ENCODE assay signal across 8 cellular contexts in the genomic region with DNA sequence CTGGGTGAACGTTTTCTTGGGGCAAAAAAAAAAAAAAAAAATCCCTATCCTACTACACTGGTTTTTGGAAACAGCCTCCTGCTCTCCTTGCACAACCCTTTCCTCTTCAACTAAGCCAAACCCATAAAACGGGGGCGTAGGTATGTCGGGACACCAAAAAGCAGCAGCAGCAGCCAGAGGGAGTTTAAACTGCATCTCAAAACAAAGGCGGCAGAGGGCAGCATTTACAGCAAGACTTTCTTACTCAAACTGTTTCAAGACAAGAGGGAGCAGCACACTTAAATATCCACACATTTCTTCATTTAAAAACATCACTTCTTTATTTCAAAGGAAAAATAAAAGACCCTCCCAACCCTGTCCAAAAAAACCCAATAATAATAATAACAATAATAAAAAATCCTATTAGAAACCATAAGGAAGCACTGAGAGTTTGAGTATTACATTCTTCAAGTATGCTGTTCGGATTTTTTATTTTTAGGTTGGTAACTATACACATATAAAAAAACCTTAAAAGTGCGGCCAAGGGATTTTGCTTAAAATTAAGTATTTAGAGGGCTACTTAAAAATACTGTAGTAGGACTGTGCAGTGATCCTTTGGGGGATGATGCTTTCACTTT. TPM values are rescaled to one million over a fixed set of nuclear protein-coding genes. Genes with fewer than 3 reads are reported as not detected.
A peak's percentile ranks its signal among the peaks of the same experiment; 100 is the strongest.
DNase-seq lines count a peak whose midpoint lies in the region; ATAC-seq, FAIRE-seq and TF ChIP-seq lines count a peak whose summit lies in the region.

No MANE protein-coding gene starts in this region.

- no peak overlapping the region for H3K4me3 Mint-ChIP-seq in activated T-helper 1 cell treated with anti-CD3 and anti-CD28 coated beads, Interleukin-12 subunit alpha, Interleukin-12 subunit beta, Interleukin-2, Interleukin-4 antibody, amounts not matched to agents 30 ng/mL and 10 ng/mL and 1 ng/mL, durations not matched to agents 14 hours and 24 hours and 36 hours

- intact Hi-C loops in PC-9 (cut with micrococcal nuclease; ENCODE audit: unreplicated experiment) = loop anchor here (1.0 to 2.0 kb wide), 2 partner anchors 175 to 284 kb away; no protein-coding TSS in a partner anchor
- intact Hi-C loops in activated T-helper 1 cell treated with anti-CD3 and anti-CD28 coated beads, Interleukin-12 subunit alpha, Interleukin-12 subunit beta, Interleukin-2, Interleukin-4 antibody, amounts not matched to agents 30 ng/mL and 10 ng/mL and 1 ng/mL, durations not matched to agents 14 hours and 24 hours and 36 hours (cut with micrococcal nuclease) = loop anchor here (1.0 to 5.0 kb wide), 4 partner anchors 175 to 352 kb away; no protein-coding TSS in a partner anchor
- intact Hi-C loops in ovary (cut with DNase I) = loop anchor here in 2 of 4 donors (5.0 to 10.0 kb wide), 2 partner anchors 174 to 277 kb away; no protein-coding TSS in a partner anchor

- H3K9me3 ChIP-seq in PC-9 (ENCODE audit: insufficient read depth, low read depth) (no peaks in the 10 kb centered on the region), ovary (no peaks in the 10 kb centered on the region)

- H3K27ac Mint-ChIP-seq in activated T-helper 1 cell treated with anti-CD3 and anti-CD28 coated beads, Interleukin-12 subunit alpha, Interleukin-12 subunit beta, Interleukin-2, Interleukin-4 antibody, amounts not matched to agents 30 ng/mL and 10 ng/mL and 1 ng/mL, durations not matched to agents 14 hours and 24 hours and 36 hours = no peak overlapping the region

- ATAC-seq in foreskin keratinocyte (peak; percentile 47), HG02798 (IDR thresholded peaks at IDR 0.05; ENCODE audit: poor library complexity, unreplicated experiment) (no peak), HG03196 (IDR thresholded peaks at IDR 0.05; ENCODE audit: unreplicated experiment) (no peak)

- POLR2A ChIA-PET in PC-9 (lab: Charles Lee; ENCODE audit: unreplicated experiment) = no interaction called here

- H3K4me3 ChIP-seq in PC-9 (no peak overlapping the region), ovary (no peak overlapping the region)

- peak; percentile 6 for FAIRE-seq in H54 (lab: Jason Lieb, UNC)

- no peak overlapping the region for H2AFZ ChIP-seq in PC-9

- peak in 9 of 14 donors; percentile 1 to 40 (median 24) for DNase-seq in C1 segment of cervical spinal cord (lab: John Stamatoyannopoulos, UW)
- no peak for DNase-seq in H54 (ENCODE audit: insufficient read length, low spot score)
- DNase-seq in PC-9 = peak; percentile 68 to 78
- DNase-seq in activated T-helper 1 cell treated with anti-CD3 and anti-CD28 coated beads, Interleukin-12 subunit alpha, Interleukin-12 subunit beta, Interleukin-2, Interleukin-4 antibody, amounts not matched to agents 30 ng/mL and 10 ng/mL and 1 ng/mL, durations not matched to agents 14 hours and 24 hours and 36 hours (ENCODE audit: low spot score) = peak; percentile 20
- peak in 1 of 2 donors; percentile 44 for DNase-seq in foreskin keratinocyte
- peak; percentile 58 to 82 (median 72) for DNase-seq in ovary

- no peaks in the 10 kb centered on the region for H3K9me2 ChIP-seq in PC-9 (ENCODE audit: insufficient read depth)

- H3K4me1 Mint-ChIP-seq in activated T-helper 1 cell treated with anti-CD3 and anti-CD28 coated beads, Interleukin-12 subunit alpha, Interleukin-12 subunit beta, Interleukin-2, Interleukin-4 antibody, amounts not matched to agents 30 ng/mL and 10 ng/mL and 1 ng/mL, durations not matched to agents 14 hours and 24 hours and 36 hours (ENCODE audit: low read depth) = peaks cover 5% of the 10 kb centered on the region

- peaks cover 49% of the 10 kb centered on the region for H3F3A ChIP-seq in PC-9 (ENCODE audit: insufficient read depth, low read depth)

- H3K79me2 ChIP-seq in PC-9 (ENCODE audit: low read depth) = peaks cover 63% of the 10 kb centered on the region

- no peaks in the 10 kb centered on the region for H3K9me3 Mint-ChIP-seq in activated T-helper 1 cell treated with anti-CD3 and anti-CD28 coated beads, Interleukin-12 subunit alpha, Interleukin-12 subunit beta, Interleukin-2, Interleukin-4 antibody, amounts not matched to agents 30 ng/mL and 10 ng/mL and 1 ng/mL, durations not matched to agents 14 hours and 24 hours and 36 hours

- TF ChIP-seq POLR2A in H54 (IDR thresholded peaks at IDR 0.05; ENCODE audit: low read depth, low read length) (no peak), ovary (IDR thresholded peaks at IDR 0.05) (no peak)

- no peaks in the 10 kb centered on the region for H3K36me3 Mint-ChIP-seq in activated T-helper 1 cell treated with anti-CD3 and anti-CD28 coated beads, Interleukin-12 subunit alpha, Interleukin-12 subunit beta, Interleukin-2, Interleukin-4 antibody, amounts not matched to agents 30 ng/mL and 10 ng/mL and 1 ng/mL, durations not matched to agents 14 hours and 24 hours and 36 hours (ENCODE audit: low read depth)

- peaks cover 5% of the 10 kb centered on the region for H3K27me3 Mint-ChIP-seq in activated T-helper 1 cell treated with anti-CD3 and anti-CD28 coated beads, Interleukin-12 subunit alpha, Interleukin-12 subunit beta, Interleukin-2, Interleukin-4 antibody, amounts not matched to agents 30 ng/mL and 10 ng/mL and 1 ng/mL, durations not matched to agents 14 hours and 24 hours and 36 hours (ENCODE audit: insufficient read depth)

- no peaks in the 10 kb centered on the region for H4K20me1 ChIP-seq in PC-9 (ENCODE audit: insufficient read depth)

- H3K27ac ChIP-seq in PC-9 (peak overlapping the region; percentile 91), foreskin keratinocyte (no peak overlapping the region), ovary (no peak overlapping the region)

- 18 to 23% (median 21%) methylated on average over 7 of the region's 7 CpGs for WGBS in ovary, 3 donors

- H3K4me1 ChIP-seq in PC-9 (replicated peaks; ENCODE audit: insufficient read depth) (peaks cover 64% of the 10 kb centered on the region), foreskin keratinocyte (peaks cover 29% of the 10 kb centered on the region), ovary (ENCODE audit: insufficient read depth) (peaks cover 1% of the 10 kb centered on the region)

- CTCF ChIA-PET in PC-9 (lab: Charles Lee) = interaction anchor here (0.7 to 1.2 kb wide), 4 partner anchors 38 to 284 kb away, joined by 3 to 6 read pairs (median 5); no protein-coding TSS in a partner anchor

- peak; percentile 83 for TF ChIP-seq CTCF in PC-9 (conservative IDR thresholded peaks at IDR 0.05)
- peak; percentile 80 for TF ChIP-seq CTCF in foreskin keratinocyte (conservative IDR thresholded peaks at IDR 0.05)
- peak in 2 of 3 donors; percentile 67 for TF ChIP-seq CTCF in ovary (IDR thresholded peaks at IDR 0.05)

- BruUV-seq in PC-9 (replicated peaks; lab: Mats Ljungman, UMichigan) = no TSS peak

- TF ChIP-seq EP300 in ovary (IDR thresholded peaks at IDR 0.05) = no peak

- H3K27me3 ChIP-seq in PC-9 (ENCODE audit: insufficient read depth, low read depth) (no peaks in the 10 kb centered on the region), foreskin keratinocyte (no peaks in the 10 kb centered on the region), ovary (no peaks in the 10 kb centered on the region)

- H3K36me3 ChIP-seq in PC-9 (ENCODE audit: low read depth) (peaks cover 32% of the 10 kb centered on the region; the same call in 1 of the 2 replicates), ovary (no peaks in the 10 kb centered on the region)

- peak overlapping the region; percentile 71 for H3K4me2 ChIP-seq in PC-9

RNA-seq across cellular contexts. Expression of a gene that starts 43.9 kb away (rescaled TPM):
- total RNA-seq in PC-9 (2021) (44.4 and 50.4 TPM in 2 replicates), foreskin keratinocyte (1.8 and 3.1 TPM in 2 replicates), ovary (100 to 1,000 TPM in 1 of 7 donors, 10 to 100 TPM in 6; 21.6 to 111 (median 57.1) TPM)
- 1.3 and 1.7 TPM in 2 replicates for total RNA-seq in activated T-helper 1 cell treated with anti-CD3 and anti-CD28 coated beads, Interleukin-12 subunit alpha, Interleukin-12 subunit beta, Interleukin-2, Interleukin-4 antibody, amounts not matched to agents 30 ng/mL and 10 ng/mL and 1 ng/mL, durations not matched to agents 14 hours and 24 hours and 36 hours
- polyA plus RNA-seq in foreskin keratinocyte (1.3 and 2.5 TPM in 2 replicates), ovary (100 to 1,000 TPM in 1 of 2 donors, 10 to 100 TPM in 1; 55.2 to 120 TPM)
